8 cellular contexts compared by ENCODE assay signal in genomic region chr1:244833734-244834595, GRCh38. TPM values are rescaled to one million over a fixed set of nuclear protein-coding genes. Genes with fewer than 3 reads are reported as not detected.
DNase-seq lines count a peak whose midpoint lies in the region; ATAC-seq and TF ChIP-seq lines count a peak whose summit lies in the region.

No MANE protein-coding gene starts in this region.

- no peaks in the 10 kb centered on the region for H3K36me3 ChIP-seq in Loucy (ENCODE audit: insufficient read depth, low read length)

- TF ChIP-seq CTCF in Loucy (conservative IDR thresholded peaks at IDR 0.05; ENCODE audit: low read length) = peak; percentile 48
- TF ChIP-seq CTCF in type B pancreatic cell (conservative IDR thresholded peaks at IDR 0.05) = peak; percentile 72

- DNase-seq in Ammon's horn (ENCODE audit: low spot score) (peak; percentile 81), SK-N-DZ (ENCODE audit: low spot score) (peak; percentile 70), germinal center (ENCODE audit: low spot score) (peak; percentile 50), occipital lobe (lab: John Stamatoyannopoulos, UW) (peak; percentile 8), type B pancreatic cell (ENCODE audit: extremely low spot score, unreplicated experiment) (no peak)
- DNase-seq in activated naive CD4-positive, alpha-beta T cell treated with anti-CD3 and anti-CD28 coated beads, Interleukin-2, amount 50 U/mL, for 16 hours = peak; percentile 56

- no peaks in the 10 kb centered on the region for H3K9me2 ChIP-seq in Loucy (replicated peaks; ENCODE audit: low read depth, low read length)

- H3K4me3 ChIP-seq in Loucy (ENCODE audit: low read length, poor library complexity, severe bottlenecking) = peak overlapping the region; percentile 98

- H3K36me3 Mint-ChIP-seq in type B pancreatic cell = peaks cover 12% of the 10 kb centered on the region

- H3K9me3 Mint-ChIP-seq in type B pancreatic cell = no peaks in the 10 kb centered on the region

- peak overlapping the region; percentile 100 for H3K27ac Mint-ChIP-seq in type B pancreatic cell

- H3K4me3 Mint-ChIP-seq in type B pancreatic cell = peak overlapping the region; percentile 93

- peak overlapping the region; percentile 76 for H3K4me2 ChIP-seq in Loucy (ENCODE audit: low read depth, low read length, poor library complexity, severe bottlenecking)

- peaks cover 30% of the 10 kb centered on the region for H3K4me1 ChIP-seq in Loucy (ENCODE audit: insufficient read depth, low read length, poor library complexity, severe bottlenecking)

- ATAC-seq in GM19328 (IDR thresholded peaks at IDR 0.05; ENCODE audit: unreplicated experiment) = peak; percentile 4

- H3K9ac ChIP-seq in Loucy (ENCODE audit: low read depth, low read length, poor library complexity, severe bottlenecking) = peak overlapping the region; percentile 96

- no peaks in the 10 kb centered on the region for H3K9me3 ChIP-seq in Loucy (ENCODE audit: insufficient read depth, low read depth, low read length)

- H4K20me1 ChIP-seq in Loucy (ENCODE audit: insufficient read depth, low read length, poor library complexity, severe bottlenecking) = peaks cover 23% of the 10 kb centered on the region

- H3K4me1 Mint-ChIP-seq in type B pancreatic cell (ENCODE audit: unreplicated experiment) = peaks cover 26% of the 10 kb centered on the region

- H3K27me3 ChIP-seq in Loucy (ENCODE audit: insufficient read depth, low read length, poor library complexity, severe bottlenecking) = no peaks in the 10 kb centered on the region

- no peaks in the 10 kb centered on the region for H3K27me3 Mint-ChIP-seq in type B pancreatic cell

- peak overlapping the region; percentile 92 for H2AFZ ChIP-seq in Loucy (ENCODE audit: low read length)

- H3K79me2 ChIP-seq in Loucy (ENCODE audit: insufficient read depth, low read length) = peaks cover 37% of the 10 kb centered on the region

- H3F3A ChIP-seq in Loucy (ENCODE audit: low read depth) = peaks cover 6% of the 10 kb centered on the region; the same call in 1 of the 2 replicates

RNA-seq across cellular contexts. Expression of gene COX20, which starts 1.5 kb away (rescaled TPM):
- 37.1 and 51.2 TPM in 2 replicates for polyA plus RNA-seq in SK-N-DZ (2014; cell fraction: cytosol; rRNA removed)
- polyA plus RNA-seq in SK-N-DZ (2014; cell fraction: nucleus; rRNA removed) = 42.8 and 57.1 TPM in 2 replicates
- total RNA-seq in occipital lobe (71.1 TPM), type B pancreatic cell (ENCODE audit: low replicate concordance) (22.7 TPM in 2 replicates)

RNA-seq across cellular contexts. Expression of gene HNRNPU, which starts 30.4 kb away (rescaled TPM):
- polyA plus RNA-seq in SK-N-DZ (2014; cell fraction: cytosol; rRNA removed) = 299 and 311 TPM in 2 replicates
- 303 and 475 TPM in 2 replicates for polyA plus RNA-seq in SK-N-DZ (2014; cell fraction: nucleus; rRNA removed)
- 459 TPM for total RNA-seq in occipital lobe
- total RNA-seq in type B pancreatic cell (ENCODE audit: low replicate concordance) = 328 and 485 TPM in 2 replicates
